ENCODE assay signal across 7 cellular contexts in the genomic region with DNA sequence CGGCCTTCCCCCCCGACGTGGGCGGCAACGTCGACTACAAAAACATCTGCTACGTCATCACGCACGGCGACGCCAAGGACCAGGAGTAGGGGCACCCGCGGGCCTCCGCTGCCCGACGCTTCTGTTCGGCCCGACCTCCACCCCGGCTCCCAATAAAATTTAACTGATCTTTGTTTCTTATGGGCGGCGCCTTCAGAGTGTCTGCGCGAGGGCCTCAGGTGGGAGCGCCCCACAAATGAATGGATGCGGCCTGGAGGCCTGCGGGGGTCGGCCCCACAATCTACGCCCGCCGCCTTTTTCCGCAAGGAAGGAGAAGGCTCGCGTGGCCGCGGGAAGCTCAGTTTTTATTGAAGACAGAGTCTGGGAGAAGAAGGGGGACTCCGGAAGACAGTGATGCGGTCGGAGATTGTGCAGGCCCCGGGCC. TPM values are rescaled to one million over a fixed set of nuclear protein-coding genes. Genes with fewer than 3 reads are reported as not detected.
DNase-seq lines count a peak whose midpoint lies in the region; ATAC-seq, FAIRE-seq and TF ChIP-seq lines count a peak whose summit lies in the region.

No MANE protein-coding gene starts in this region.

- H2AFZ ChIP-seq in keratinocyte (ENCODE audit: control insufficient read depth, low read length), result peak overlapping the region; percentile 93

- peak overlapping the region; percentile 100 for H3K27ac Mint-ChIP-seq in WTC11

- dilution Hi-C loops in keratinocyte (cut with MboI; ENCODE audit: extremely low pct_ligation_motif_present, low sequenced_read_pairs), result no loop called here

- no peaks in the 10 kb centered on the region for H3K27me3 ChIP-seq in keratinocyte (ENCODE audit: control insufficient read depth, extremely low read depth, insufficient read depth, low read length)

- H3K9me3 Mint-ChIP-seq in WTC11, result no peaks in the 10 kb centered on the region

- CTCF ChIA-PET in WTC11 (lab: Charles Lee), result interaction anchor here (0.6 to 1.8 kb wide), 5 partner anchors 9 to 266 kb away, joined by 3 to 7 read pairs (median 4); a partner anchor contains a TSS

- no peaks in the 10 kb centered on the region for H3K9me1 ChIP-seq in keratinocyte (ENCODE audit: control insufficient read depth, extremely low read depth, insufficient read depth, low read length)

- H3K4me3 Mint-ChIP-seq in WTC11, result peak overlapping the region; percentile 96

- peak overlapping the region; percentile 42 to 81 (median 77) for H3K4me3 ChIP-seq in keratinocyte (ENCODE audit: control insufficient read depth in 2 of 3, extremely low read depth in 1 of 3, insufficient read depth in 2 of 3, low read depth in 1 of 3, low read length in 3 of 3)

- FAIRE-seq in keratinocyte (lab: Jason Lieb, UNC), result no peak

- no peaks in the 10 kb centered on the region for H3K9me3 ChIP-seq in keratinocyte (ENCODE audit: control insufficient read depth, low read depth, low read length)

- H3K9ac ChIP-seq in keratinocyte (ENCODE audit: control insufficient read depth, extremely low read depth, insufficient read depth, low read length), result peak overlapping the region; percentile 89

- no peak for TF ChIP-seq CTCF in WTC11 (IDR thresholded peaks at IDR 0.05)
- no peak for TF ChIP-seq CTCF in keratinocyte (optimal IDR thresholded peaks at IDR 0.05 in 1 of 3, IDR thresholded peaks at IDR 0.05 in 1 of 3, conservative IDR thresholded peaks at IDR 0.05 in 1 of 3; ENCODE audit: extremely low read depth in 1 of 3, insufficient read depth in 2 of 3, low read length in 3 of 3)

- peaks cover 14% of the 10 kb centered on the region for H3K4me1 Mint-ChIP-seq in WTC11

- peaks cover 0 to 2% of the 10 kb centered on the region in 2 experiments for H3K36me3 ChIP-seq in keratinocyte (ENCODE audit: control insufficient read depth in 2 of 2, extremely low read depth in 1 of 2, insufficient read depth in 2 of 2, low read length in 2 of 2)

- POLR2A ChIA-PET in WTC11 (lab: Charles Lee), result interaction anchor here (0.6 to 2.3 kb wide), 4 partner anchors 18 to 40 kb away, joined by 3 to 9 read pairs (median 6); a partner anchor contains a TSS

- H3K27me3 Mint-ChIP-seq in WTC11 (ENCODE audit: low read depth), result peaks cover 7% of the 10 kb centered on the region

- DNase-seq in NCI-H2171 (lab: John Stamatoyannopoulos, UW), result peak; percentile 85
- peak; percentile 89 for DNase-seq in WTC11 (ENCODE audit: low spot score)
- peak; percentile 85 for DNase-seq in central memory CD4-positive, alpha-beta T cell
- DNase-seq in keratinocyte (ENCODE audit: low read depth, low spot score), result no peak
- DNase-seq in stimulated activated CD4-positive, alpha-beta T cell treated with anti-CD3 and anti-CD28 coated beads, Interleukin-12 subunit alpha, Interleukin-12 subunit beta, amount 100 ng/mL, for 4 hours, result peak; percentile 80

- peaks cover 9% of the 10 kb centered on the region for H3K4me1 ChIP-seq in keratinocyte (ENCODE audit: control insufficient read depth, extremely low read depth, insufficient read depth, low read length)

- H3K36me3 Mint-ChIP-seq in WTC11, result 0 out of 2 replicates have a peak, but pooled peaks cover 2% of the 10 kb centered on the region

- no peaks in the 10 kb centered on the region for H3K79me2 ChIP-seq in keratinocyte (ENCODE audit: control insufficient read depth, insufficient read depth, low read length)

- peak; percentile 29 for ATAC-seq in GM18861 (IDR thresholded peaks at IDR 0.05; ENCODE audit: unreplicated experiment)
- peak; percentile 36 for ATAC-seq in HG03066 (IDR thresholded peaks at IDR 0.05; ENCODE audit: low read depth, unreplicated experiment)
- ATAC-seq in WTC11, result peak; percentile 38

- no peaks in the 10 kb centered on the region for H4K20me1 ChIP-seq in keratinocyte (ENCODE audit: control insufficient read depth, extremely low read depth, insufficient read depth, low read length)

- H3K4me2 ChIP-seq in keratinocyte (ENCODE audit: control insufficient read depth, extremely low read depth, insufficient read depth, low read depth, low read length), result peak overlapping the region; percentile 85

- peak overlapping the region; percentile 90 for H3K27ac ChIP-seq in keratinocyte (ENCODE audit: control insufficient read depth, insufficient read depth, low read length)

TF ChIP-seq in WTC11, 78 proteins besides CTCF, POLR2A, EP300 and RAD21 (continues in another document):
- TF ChIP-seq ZNF416 (CRISPR knock-in tag; IDR thresholded peaks at IDR 0.05), result no peak
- TF ChIP-seq TCF7 (CRISPR knock-in tag; IDR thresholded peaks at IDR 0.05; ENCODE audit: low read depth), result no peak
- TF ChIP-seq ZNF317 (CRISPR knock-in tag; IDR thresholded peaks at IDR 0.05; ENCODE audit: borderline replicate concordance, low read depth), result no peak
- peak; percentile 85 for TF ChIP-seq CREM (CRISPR knock-in tag; IDR thresholded peaks at IDR 0.05)
- TF ChIP-seq TEAD1 (CRISPR knock-in tag; IDR thresholded peaks at IDR 0.05), result no peak
- TF ChIP-seq RORB (CRISPR knock-in tag; IDR thresholded peaks at IDR 0.05), result no peak
- TF ChIP-seq FOXK1 (CRISPR knock-in tag; IDR thresholded peaks at IDR 0.05), result peak; percentile 81; the same call in 1 of the 2 replicates
- TF ChIP-seq, protein P1, sequence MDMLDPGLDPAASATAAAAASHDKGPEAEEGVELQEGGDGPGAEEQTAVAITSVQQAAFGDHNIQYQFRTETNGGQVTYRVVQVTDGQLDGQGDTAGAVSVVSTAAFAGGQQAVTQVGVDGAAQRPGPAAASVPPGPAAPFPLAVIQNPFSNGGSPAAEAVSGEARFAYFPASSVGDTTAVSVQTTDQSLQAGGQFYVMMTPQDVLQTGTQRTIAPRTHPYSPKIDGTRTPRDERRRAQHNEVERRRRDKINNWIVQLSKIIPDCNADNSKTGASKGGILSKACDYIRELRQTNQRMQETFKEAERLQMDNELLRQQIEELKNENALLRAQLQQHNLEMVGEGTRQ (CRISPR knock-in tag; IDR thresholded peaks at IDR 0.05), result peak; percentile 38; the same call in 1 of the 2 replicates
- peak; percentile 91 for TF ChIP-seq ZNF121 (CRISPR knock-in tag; IDR thresholded peaks at IDR 0.05)
- no peak for TF ChIP-seq NR1H2 (CRISPR knock-in tag; IDR thresholded peaks at IDR 0.05)

RNA-seq across cellular contexts. Expression of a gene that starts 3.2 kb away (rescaled TPM):
- 0.80 to 1.3 TPM (median 0.85 TPM) in 3 replicates for total RNA-seq in WTC11 (2021)
- 0.82 TPM in 1 of 3 replicates, not detected in the others for polyA plus RNA-seq in keratinocyte
- not detected for polyA plus RNA-seq in keratinocyte (2011; ENCODE audit: low read depth)
- polyA plus RNA-seq in keratinocyte (2011; cell fraction: cytosol; rRNA removed), result not detected in 2 replicates
- not detected in 2 replicates for polyA plus RNA-seq in keratinocyte (2011; cell fraction: nucleus; rRNA removed)
- 1.5 TPM in 1 of 2 replicates, not detected in the other for polyA plus RNA-seq in keratinocyte (2012; ENCODE audit: low replicate concordance)
- polyA minus RNA-seq in keratinocyte, result 1.8 TPM in 1 of 3 replicates, not detected in the others
- polyA minus RNA-seq in keratinocyte (2011; cell fraction: cytosol; rRNA and poly(A)+ RNA removed), result not detected
- polyA minus RNA-seq in keratinocyte (2011; cell fraction: nucleus; rRNA and poly(A)+ RNA removed), result not detected in 2 replicates

RNA-seq across cellular contexts. Expression of a gene that starts 4.5 kb away (rescaled TPM):
- 2.3 to 2.7 TPM (median 2.6 TPM) in 3 replicates for total RNA-seq in WTC11 (2021)
- polyA plus RNA-seq in keratinocyte, result 0.04 TPM in 1 of 3 replicates, not detected in the others
- polyA plus RNA-seq in keratinocyte (2011; ENCODE audit: low read depth), result 0.27 TPM
- polyA plus RNA-seq in keratinocyte (2011; cell fraction: cytosol; rRNA removed), result 0.09 TPM in 1 of 2 replicates, not detected in the other
- 0.08 TPM in 1 of 2 replicates, not detected in the other for polyA plus RNA-seq in keratinocyte (2011; cell fraction: nucleus; rRNA removed)
- 0.37 and 0.42 TPM in 2 replicates for polyA plus RNA-seq in keratinocyte (2012; ENCODE audit: low replicate concordance)
- not detected in 3 replicates for polyA minus RNA-seq in keratinocyte
- not detected for polyA minus RNA-seq in keratinocyte (2011; cell fraction: cytosol; rRNA and poly(A)+ RNA removed)
- polyA minus RNA-seq in keratinocyte (2011; cell fraction: nucleus; rRNA and poly(A)+ RNA removed), result not detected in 2 replicates

RNA-seq across cellular contexts. Expression of a gene that starts 7.5 kb away (rescaled TPM):
- 33.4 to 40.5 TPM (median 34.6 TPM) in 3 replicates for total RNA-seq in WTC11 (2021)
- 8.6 to 20.0 TPM (median 8.9 TPM) in 3 replicates for polyA plus RNA-seq in keratinocyte
- 7.0 TPM for polyA plus RNA-seq in keratinocyte (2011; ENCODE audit: low read depth)
- polyA plus RNA-seq in keratinocyte (2011; cell fraction: cytosol; rRNA removed), result 11.1 and 20.1 TPM in 2 replicates
- 27.7 and 32.3 TPM in 2 replicates for polyA plus RNA-seq in keratinocyte (2011; cell fraction: nucleus; rRNA removed)
- polyA plus RNA-seq in keratinocyte (2012; ENCODE audit: low replicate concordance), result 22.4 and 30.2 TPM in 2 replicates
- polyA minus RNA-seq in keratinocyte, result 14.2 to 51.2 TPM (median 17.3 TPM) in 3 replicates
- 35.9 TPM for polyA minus RNA-seq in keratinocyte (2011; cell fraction: cytosol; rRNA and poly(A)+ RNA removed)
- 17.9 and 18.5 TPM in 2 replicates for polyA minus RNA-seq in keratinocyte (2011; cell fraction: nucleus; rRNA and poly(A)+ RNA removed)

RNA-seq across cellular contexts. Expression of a gene that starts 17.4 kb away (rescaled TPM):
- total RNA-seq in WTC11 (2021), result 31.3 to 39.3 TPM (median 32.1 TPM) in 3 replicates
- polyA plus RNA-seq in keratinocyte, result 3.7 to 4.3 TPM (median 3.7 TPM) in 3 replicates
- polyA plus RNA-seq in keratinocyte (2011; ENCODE audit: low read depth), result 6.7 TPM
- 2.3 and 4.2 TPM in 2 replicates for polyA plus RNA-seq in keratinocyte (2011; cell fraction: cytosol; rRNA removed)
- 4.0 and 4.5 TPM in 2 replicates for polyA plus RNA-seq in keratinocyte (2011; cell fraction: nucleus; rRNA removed)
- 3.7 and 4.9 TPM in 2 replicates for polyA plus RNA-seq in keratinocyte (2012; ENCODE audit: low replicate concordance)
- polyA minus RNA-seq in keratinocyte, result 3.8 to 6.8 TPM (median 4.4 TPM) in 3 replicates
- 5.0 TPM for polyA minus RNA-seq in keratinocyte (2011; cell fraction: cytosol; rRNA and poly(A)+ RNA removed)
- 2.9 and 3.1 TPM in 2 replicates for polyA minus RNA-seq in keratinocyte (2011; cell fraction: nucleus; rRNA and poly(A)+ RNA removed)

RNA-seq across cellular contexts. Expression of a gene that starts 22.7 kb away (rescaled TPM):
- total RNA-seq in WTC11 (2021), result 51.0 to 56.6 TPM (median 51.1 TPM) in 3 replicates
- polyA plus RNA-seq in keratinocyte, result 41.2 to 49.5 TPM (median 44.4 TPM) in 3 replicates
- polyA plus RNA-seq in keratinocyte (2011; ENCODE audit: low read depth), result 15.2 TPM
- 22.2 and 34.3 TPM in 2 replicates for polyA plus RNA-seq in keratinocyte (2011; cell fraction: cytosol; rRNA removed)
- polyA plus RNA-seq in keratinocyte (2011; cell fraction: nucleus; rRNA removed), result 54.4 and 57.5 TPM in 2 replicates
- polyA plus RNA-seq in keratinocyte (2012; ENCODE audit: low replicate concordance), result 30.3 and 47.9 TPM in 2 replicates
- polyA minus RNA-seq in keratinocyte, result 18.8 to 24.9 TPM (median 24.1 TPM) in 3 replicates
- polyA minus RNA-seq in keratinocyte (2011; cell fraction: cytosol; rRNA and poly(A)+ RNA removed), result 20.0 TPM
- polyA minus RNA-seq in keratinocyte (2011; cell fraction: nucleus; rRNA and poly(A)+ RNA removed), result 14.6 and 18.5 TPM in 2 replicates
